Comparison of ENCODE assay signal across 9 cellular contexts in genomic region chr2:25276569-25277465, GRCh38.
DNase-seq lines count a peak whose midpoint lies in the region; ATAC-seq, FAIRE-seq and TF ChIP-seq lines count a peak whose summit lies in the region.
"Had no signal": no experiment of that assay in that cellular context is flagged by ENCODE, and none has a peak within 500 bp of the region (broad histone marks: within the 10 kb centered on the region; RNA-seq: fewer than 3 reads in every experiment).

No MANE protein-coding gene starts in this region.

- H3K9ac ChIP-seq in HepG2 (ENCODE audit: insufficient read depth, low read depth, low read length) = no peak overlapping the region

- FAIRE-seq in HepG2 (lab: Jason Lieb, UNC) = no peak
- FAIRE-seq: G401.6 had no signal

- no TSS peak for BruUV-seq in HepG2 (replicated peaks; lab: Mats Ljungman, UMichigan)

- TF ChIP-seq CTCF in AG04449 (IDR thresholded peaks at IDR 0.05; ENCODE audit: insufficient read depth, low read length, missing control alignments) (peak; percentile 66), HepG2 (CRISPR knock-in tag; IDR thresholded peaks at IDR 0.05) (peak; percentile 19; the same call in 1 of the 2 replicates)

- no peak for TF ChIP-seq EP300 in HepG2 (IDR thresholded peaks at IDR 0.05; ENCODE audit: low read depth in 2 of 2, low read length in 2 of 2)
- no peak for TF ChIP-seq EP300 in HepG2 (CRISPR knock-in tag; IDR thresholded peaks at IDR 0.05; ENCODE audit: borderline replicate concordance)

- no peak overlapping the region for H3K4me3 ChIP-seq in AG04449 (ENCODE audit: low read depth, low read length)
- no peak overlapping the region for H3K4me3 ChIP-seq in HepG2 (replicated peaks in 1 of 3; ENCODE audit: insufficient read depth in 1 of 3, low read depth in 2 of 3, low read length in 3 of 3)

- ATAC-seq in GM21723 (IDR thresholded peaks at IDR 0.05; ENCODE audit: unreplicated experiment) = peak; percentile 35
- ATAC-seq in HepG2 = no peak

- H3K9me3 ChIP-seq in HepG2 (ENCODE audit: low read length) = no peaks in the 10 kb centered on the region

- H3K79me2 ChIP-seq in HepG2 (ENCODE audit: insufficient read depth, low read length) = no peaks in the 10 kb centered on the region

- H3K4me1 ChIP-seq in HepG2 (ENCODE audit: insufficient read depth, low read length) = peaks cover 58% of the 10 kb centered on the region

- TF ChIP-seq RAD21 in HepG2 (CRISPR knock-in tag; IDR thresholded peaks at IDR 0.05) = no peak

- in situ Hi-C loops in HepG2 (cut with HindIII; ENCODE audit: extremely low pct_ligation_motif_present, low pct_unique_long_range_greater_than_20kb) = no loop called here

- H4K20me1 ChIP-seq in HepG2 (ENCODE audit: insufficient read depth, low read length) = no peaks in the 10 kb centered on the region

- DNase-seq in AG04449 (ENCODE audit: low read depth, low spot score) = no peak
- peak; percentile 66 to 68 for DNase-seq in activated CD4-positive, alpha-beta T cell treated with anti-CD3 and anti-CD28 coated beads for 24 hours (ENCODE audit: low read depth in 2 of 2)
- peak; percentile 49 for DNase-seq in cerebellum (ENCODE audit: low spot score)
- no peak for DNase-seq in HepG2 (ENCODE audit: low spot score)
- peak; percentile 47 to 66 (median 50) for DNase-seq in stimulated activated CD4-positive, alpha-beta T cell treated with anti-CD3 and anti-CD28 coated beads, TNF-alpha, amount 100 ng/mL, for 1 hour (ENCODE audit: low read depth in 3 of 3, low spot score in 1 of 3)
- DNase-seq in DMS 273 (lab: John Stamatoyannopoulos, UW; ENCODE audit: unreplicated experiment) = no peak
- DNase-seq in SHP77 (lab: John Stamatoyannopoulos, UW) = no peak

- no peak for TF ChIP-seq POLR2A in HepG2 (IDR thresholded peaks at IDR 0.05; ENCODE audit: insufficient read depth in 1 of 2, low read depth in 2 of 2, low read length in 2 of 2)

- 92% methylated on average over 54 of the region's 60 CpGs for WGBS in HepG2 (ENCODE audit: low lambda C conversion rate)

- no peaks in the 10 kb centered on the region for H3K27me3 ChIP-seq in HepG2 (ENCODE audit: control insufficient read depth in 1 of 2, insufficient read depth in 2 of 2, low read length in 2 of 2)

- H3K27ac ChIP-seq in HepG2 (ENCODE audit: extremely low read length, insufficient read depth, low read length) = no peak overlapping the region

- H3K36me3 ChIP-seq in HepG2 (replicated peaks in 1 of 2; ENCODE audit: control insufficient read depth in 1 of 2, insufficient read depth in 2 of 2, low read length in 2 of 2) = no peaks in the 10 kb centered on the region

- no peak overlapping the region for H2AFZ ChIP-seq in HepG2 (ENCODE audit: low read length)

- POLR2A ChIA-PET in AG04449 (lab: Yijun Ruan, JAX) (no interaction called here), HepG2 (lab: Yijun Ruan, JAX) (interaction anchor here (1.4 kb wide), 1 partner anchor 25 kb away, joined by 4 read pairs; no protein-coding TSS in a partner anchor)

- CTCF ChIA-PET in AG04449 (lab: Yijun Ruan, JAX) (interaction anchor here (0.7 to 2.7 kb wide), 16 partner anchors 8 to 388 kb away, joined by 3 to 12 read pairs (median 4); no protein-coding TSS in a partner anchor), HepG2 (lab: Yijun Ruan, JAX; ENCODE audit: low intra/inter-chr PET ratio, low total read pairs) (no interaction called here)

- no peak overlapping the region for H3K4me2 ChIP-seq in HepG2 (ENCODE audit: low read depth, low read length)

- intact Hi-C loops in HepG2 (cut with micrococcal nuclease; ENCODE audit: unreplicated experiment) = no loop called here

TF ChIP-seq in HepG2, 621 proteins besides CTCF, POLR2A, EP300 and RAD21:
- peak; percentile 93 for TF ChIP-seq ZBTB33 (CRISPR knock-in tag; IDR thresholded peaks at IDR 0.05)
- TF ChIP-seq, protein P1, sequence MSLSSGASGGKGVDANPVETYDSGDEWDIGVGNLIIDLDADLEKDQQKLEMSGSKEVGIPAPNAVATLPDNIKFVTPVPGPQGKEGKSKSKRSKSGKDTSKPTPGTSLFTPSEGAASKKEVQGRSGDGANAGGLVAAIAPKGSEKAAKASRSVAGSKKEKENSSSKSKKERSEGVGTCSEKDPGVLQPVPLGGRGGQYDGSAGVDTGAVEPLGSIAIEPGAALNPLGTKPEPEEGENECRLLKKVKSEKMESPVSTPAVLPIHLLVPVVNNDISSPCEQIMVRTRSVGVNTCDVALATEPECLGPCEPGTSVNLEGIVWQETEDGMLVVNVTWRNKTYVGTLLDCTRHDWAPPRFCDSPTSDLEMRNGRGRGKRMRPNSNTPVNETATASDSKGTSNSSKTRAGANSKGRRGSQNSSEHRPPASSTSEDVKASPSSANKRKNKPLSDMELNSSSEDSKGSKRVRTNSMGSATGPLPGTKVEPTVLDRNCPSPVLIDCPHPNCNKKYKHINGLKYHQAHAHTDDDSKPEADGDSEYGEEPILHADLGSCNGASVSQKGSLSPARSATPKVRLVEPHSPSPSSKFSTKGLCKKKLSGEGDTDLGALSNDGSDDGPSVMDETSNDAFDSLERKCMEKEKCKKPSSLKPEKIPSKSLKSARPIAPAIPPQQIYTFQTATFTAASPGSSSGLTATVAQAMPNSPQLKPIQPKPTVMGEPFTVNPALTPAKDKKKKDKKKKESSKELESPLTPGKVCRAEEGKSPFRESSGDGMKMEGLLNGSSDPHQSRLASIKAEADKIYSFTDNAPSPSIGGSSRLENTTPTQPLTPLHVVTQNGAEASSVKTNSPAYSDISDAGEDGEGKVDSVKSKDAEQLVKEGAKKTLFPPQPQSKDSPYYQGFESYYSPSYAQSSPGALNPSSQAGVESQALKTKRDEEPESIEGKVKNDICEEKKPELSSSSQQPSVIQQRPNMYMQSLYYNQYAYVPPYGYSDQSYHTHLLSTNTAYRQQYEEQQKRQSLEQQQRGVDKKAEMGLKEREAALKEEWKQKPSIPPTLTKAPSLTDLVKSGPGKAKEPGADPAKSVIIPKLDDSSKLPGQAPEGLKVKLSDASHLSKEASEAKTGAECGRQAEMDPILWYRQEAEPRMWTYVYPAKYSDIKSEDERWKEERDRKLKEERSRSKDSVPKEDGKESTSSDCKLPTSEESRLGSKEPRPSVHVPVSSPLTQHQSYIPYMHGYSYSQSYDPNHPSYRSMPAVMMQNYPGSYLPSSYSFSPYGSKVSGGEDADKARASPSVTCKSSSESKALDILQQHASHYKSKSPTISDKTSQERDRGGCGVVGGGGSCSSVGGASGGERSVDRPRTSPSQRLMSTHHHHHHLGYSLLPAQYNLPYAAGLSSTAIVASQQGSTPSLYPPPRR (CRISPR knock-in tag; IDR thresholded peaks at IDR 0.05; ENCODE audit: borderline replicate concordance) = no peak
TF ChIP-seq in HepG2: peak in this region for 1.

Comparison
In these comparisons a context has a peak if more than half of its experiments do, and no peak if none do; other contexts are left out.
1. DNase-seq: peak in activated CD4-positive, alpha-beta T cell treated with anti-CD3 and anti-CD28 coated beads for 24 hours (2 of 2), cerebellum (single experiment) and stimulated activated CD4-positive, alpha-beta T cell treated with anti-CD3 and anti-CD28 coated beads, TNF-alpha, amount 100 ng/mL, for 1 hour (3 of 3); none in AG04449 (single experiment), HepG2 (single experiment), DMS 273 (single experiment) and SHP77 (0 of 2).